ENCODE assay signal across 8 cellular contexts in the genomic region with DNA sequence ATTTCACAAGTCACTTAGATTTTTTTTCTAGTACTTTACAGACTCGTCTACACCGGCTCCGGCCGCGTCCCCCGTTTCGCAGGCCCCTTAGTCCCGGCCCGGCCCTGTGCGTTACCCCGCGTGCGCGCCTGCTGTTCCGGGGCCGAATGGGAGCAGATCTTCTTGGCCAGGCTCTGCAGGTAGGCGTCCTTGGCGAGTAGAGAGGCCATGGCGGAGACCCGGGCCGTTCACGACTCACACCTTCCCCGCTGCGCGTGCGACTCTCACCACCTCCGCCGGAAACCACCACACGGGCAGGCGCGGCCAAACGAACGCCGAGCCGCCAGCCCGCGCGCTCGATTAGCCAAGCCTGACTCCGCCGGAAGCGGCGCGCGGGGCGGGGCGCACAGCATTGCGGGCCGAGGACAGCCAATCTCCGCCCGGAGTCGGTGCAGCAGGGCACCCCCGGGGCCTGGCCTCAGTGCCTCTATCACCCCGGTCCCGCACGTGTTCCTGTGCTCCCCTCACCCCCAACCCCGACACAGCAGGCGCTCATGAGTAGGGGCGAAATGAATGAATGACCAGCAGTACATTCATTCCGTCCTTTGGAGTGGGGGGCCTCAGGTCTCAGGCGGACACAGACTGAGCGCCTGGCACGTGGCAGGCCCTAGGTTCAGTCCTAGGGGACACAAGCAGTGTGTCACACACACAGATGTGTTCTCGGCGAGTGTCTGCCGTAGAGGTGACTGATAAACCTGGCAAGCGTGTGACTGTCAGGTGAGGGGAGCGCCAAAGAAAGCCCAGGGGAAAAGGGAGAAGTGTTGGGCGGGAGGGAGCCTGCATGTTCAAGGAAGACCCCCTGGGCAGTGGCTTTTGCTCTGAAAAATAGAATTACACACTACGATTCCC. TPM values are rescaled to one million over a fixed set of nuclear protein-coding genes. Genes with fewer than 3 reads are reported as not detected.
DNase-seq lines count a peak whose midpoint lies in the region; ATAC-seq and TF ChIP-seq lines count a peak whose summit lies in the region.

A gene (minus strand): TSS at position 265 of the 888 bp plus-strand sequence. CDS start 56 bp downstream, at position 209.

- H3K36me3 Mint-ChIP-seq in Caco-2 (ENCODE audit: insufficient read depth, unreplicated experiment) (peaks cover 89% of the 10 kb centered on the region), memory B cell (peaks cover 30% of the 10 kb centered on the region)

- ATAC-seq in GM21423 (IDR thresholded peaks at IDR 0.05; ENCODE audit: unreplicated experiment) (peak; percentile 86), memory B cell (ENCODE audit: low read depth) (peak; percentile 85)

- H3K4me1 ChIP-seq in Caco-2 = peaks cover 6% of the 10 kb centered on the region; the same call in 1 of the 2 replicates
- H3K4me1 ChIP-seq in HUES48 (ENCODE audit: control insufficient read depth, insufficient read depth, low read length) = peaks cover 7% of the 10 kb centered on the region; the same call in 1 of the 2 replicates
- H3K4me1 ChIP-seq in effector memory CD4-positive, alpha-beta T cell (ENCODE audit: control insufficient read depth, insufficient read depth, low read length, poor library complexity, severe bottlenecking) = peaks cover 16% of the 10 kb centered on the region

- no peaks in the 10 kb centered on the region for H3K9me3 Mint-ChIP-seq in Caco-2 (ENCODE audit: unreplicated experiment)
- no peaks in the 10 kb centered on the region for H3K9me3 Mint-ChIP-seq in memory B cell

- H3K4me1 Mint-ChIP-seq in Caco-2 (ENCODE audit: low read depth, unreplicated experiment) (no peaks in the 10 kb centered on the region), memory B cell (peaks cover 31% of the 10 kb centered on the region)

- H3K4me3 Mint-ChIP-seq in Caco-2 (ENCODE audit: unreplicated experiment) (peak within 1 kb of the TSS; percentile 93), memory B cell (peak within 1 kb of the TSS; percentile 97)

- peak within 1 kb of the TSS; percentile 92 for H3K9ac ChIP-seq in HUES48 (ENCODE audit: low read depth, low read length)

- peak within 1 kb of the TSS; percentile 57 for H3K4me3 ChIP-seq in Caco-2 (ENCODE audit: low read depth, low read length)
- peak within 1 kb of the TSS; percentile 96 for H3K4me3 ChIP-seq in HUES48 (ENCODE audit: low read depth, low read length)
- peak within 1 kb of the TSS; percentile 70 for H3K4me3 ChIP-seq in effector memory CD4-positive, alpha-beta T cell (ENCODE audit: insufficient read depth, low read depth, low read length, poor library complexity, severe bottlenecking)

- BruUV-seq in Caco-2 (replicated peaks; lab: Mats Ljungman, UMichigan) = TSS peak; percentile 90

- peaks cover 10% of the 10 kb centered on the region for H3K36me3 ChIP-seq in Caco-2 (ENCODE audit: control insufficient read depth, insufficient read depth, low read length)
- H3K36me3 ChIP-seq in HUES48 (ENCODE audit: control insufficient read depth, insufficient read depth, low read length) = peaks cover 62% of the 10 kb centered on the region
- peaks cover 41% of the 10 kb centered on the region for H3K36me3 ChIP-seq in effector memory CD4-positive, alpha-beta T cell (ENCODE audit: control insufficient read depth, insufficient read depth, low read length)

- peak; percentile 92 to 95 for DNase-seq in Caco-2
- DNase-seq in NOMO-1 treated with dmso at 0.1 percent for 144 hours (lab: John Stamatoyannopoulos, UW; ENCODE audit: unreplicated experiment) = peak; percentile 92
- DNase-seq in activated CD8-positive, alpha-beta memory T cell treated with anti-CD3 and anti-CD28 coated beads for 4 hours (ENCODE audit: low read depth in 2 of 2) = peak; percentile 86 to 87
- DNase-seq in effector memory CD4-positive, alpha-beta T cell = peak; percentile 89
- DNase-seq in memory B cell (ENCODE audit: low spot score in 2 of 2) = peak; percentile 88 to 89
- DNase-seq in stimulated activated CD4-positive, alpha-beta T cell treated with anti-CD3 and anti-CD28 coated beads, TNF-alpha, amount 100 ng/mL, for 48 hours (ENCODE audit: low read depth in 3 of 3) = peak; percentile 88 to 91 (median 91)

- H3K27me3 ChIP-seq in Caco-2 (replicated peaks; ENCODE audit: control insufficient read depth, insufficient read depth, low read length) (no peaks in the 10 kb centered on the region), HUES48 (ENCODE audit: control insufficient read depth, insufficient read depth, low read length) (no peaks in the 10 kb centered on the region)
- H3K27me3 ChIP-seq in effector memory CD4-positive, alpha-beta T cell (replicated peaks; ENCODE audit: control insufficient read depth, insufficient read depth, low read length, poor library complexity, severe bottlenecking) = no peaks in the 10 kb centered on the region

- intact Hi-C loops in Caco-2 (cut with micrococcal nuclease; ENCODE audit: unreplicated experiment) = no loop called here

- TF ChIP-seq CTCF in Caco-2 (IDR thresholded peaks at IDR 0.05; ENCODE audit: insufficient read depth in 1 of 2, low read depth in 1 of 2, low read length in 1 of 2, severe bottlenecking in 1 of 2, unreplicated experiment in 1 of 2) = no peak

- peak within 1 kb of the TSS; percentile 95 for H3K27ac Mint-ChIP-seq in Caco-2 (ENCODE audit: unreplicated experiment)
- peak within 1 kb of the TSS; percentile 93 for H3K27ac Mint-ChIP-seq in memory B cell

- POLR2A ChIA-PET in Caco-2 (lab: Charles Lee) = interaction anchor here (0.7 to 0.9 kb wide), 4 partner anchors 17 to 458 kb away, joined by 3 to 5 read pairs (median 4); no protein-coding TSS in a partner anchor

- H3K9me3 ChIP-seq in Caco-2 = no peaks in the 10 kb centered on the region
- H3K9me3 ChIP-seq in HUES48 (ENCODE audit: control insufficient read depth, insufficient read depth, low read length) = no peaks in the 10 kb centered on the region
- no peaks in the 10 kb centered on the region for H3K9me3 ChIP-seq in effector memory CD4-positive, alpha-beta T cell (ENCODE audit: control insufficient read depth, low read length)

- CTCF ChIA-PET in Caco-2 (lab: Charles Lee) = interaction anchor here (0.7 to 4.4 kb wide), 2 partner anchors 81 to 149 kb away, joined by 3 to 20 read pairs; a partner anchor contains a TSS

- peak within 1 kb of the TSS; percentile 94 for H3K27ac ChIP-seq in HUES48 (ENCODE audit: low read depth, low read length)
- H3K27ac ChIP-seq in effector memory CD4-positive, alpha-beta T cell (ENCODE audit: insufficient read depth, low read length, poor library complexity, severe bottlenecking) = peak within 1 kb of the TSS; percentile 64

- H3K27me3 Mint-ChIP-seq in Caco-2 (ENCODE audit: insufficient read depth, unreplicated experiment) (no peaks in the 10 kb centered on the region), memory B cell (no peaks in the 10 kb centered on the region)

RNA-seq across cellular contexts. Expression of the gene that starts here (rescaled TPM):
- total RNA-seq in Caco-2 (2022) = 31.6 and 32.4 TPM in 2 replicates

Comparison
In these comparisons a context has a peak if more than half of its experiments do, and no peak if none do; other contexts are left out.
1. Peak in every context shown above with its lines: DNase-seq, ATAC-seq, H3K4me3 ChIP-seq and H3K27ac ChIP-seq.